Comparison of ENCODE assay signal across 11 cellular contexts in genomic region chr4:119735136-119735770, GRCh38.
A peak's percentile ranks its signal among the peaks of the same experiment; 100 is the strongest.
DNase-seq lines count a peak whose midpoint lies in the region; ATAC-seq lines count a peak whose summit lies in the region.
"Had no signal": no experiment of that assay in that cellular context is flagged by ENCODE, and none has a peak within 500 bp of the region (broad histone marks: within the 10 kb centered on the region; RNA-seq: fewer than 3 reads in every experiment).

No MANE protein-coding gene starts in this region.

- no peak overlapping the region for H4K12ac ChIP-seq in trophoblast cell (ENCODE audit: low read depth, low read length)

- H2AFZ ChIP-seq in trophoblast cell (ENCODE audit: insufficient read depth, low read length, poor library complexity) = no peak overlapping the region
- H2AFZ ChIP-seq: neural progenitor cell had no signal

- ATAC-seq in sciatic nerve = peak; percentile 80

- no CpG with 5 or more reads among the region's 2 CpGs for WGBS in trophoblast cell (ENCODE audit: extremely low coverage, insufficient coverage, insufficient read length)

- H3K9ac ChIP-seq in trophoblast cell (ENCODE audit: low read length) = no peak overlapping the region
- H3K9ac ChIP-seq: neural progenitor cell had no signal

- H4K91ac ChIP-seq in trophoblast cell (ENCODE audit: low read depth, low read length) = no peak overlapping the region

- peak; percentile 66 for DNase-seq in GM03348 (ENCODE audit: low spot score)
- DNase-seq in amniotic stem cell (lab: John Stamatoyannopoulos, UW) = peak; percentile 84
- peak; percentile 54 for DNase-seq in glomerular visceral epithelial cell (ENCODE audit: extremely low spot score)
- DNase-seq in sciatic nerve (ENCODE audit: low spot score) = no peak
- DNase-seq in activated gamma-delta T cell treated with Interleukin-2 at 50 U/mL for 16 hours = no peak
- no peak for DNase-seq in NCI-H1436 (lab: John Stamatoyannopoulos, UW)
- DNase-seq in COLO668 (lab: John Stamatoyannopoulos, UW; ENCODE audit: unreplicated experiment) = no peak
- no peak for DNase-seq in trophoblast cell
- DNase-seq: Caco-2, NCI-H774 had no signal

- intact Hi-C loops in sciatic nerve (cut with DNase I) = no loop called here

- H3K9me3 ChIP-seq in trophoblast cell (ENCODE audit: insufficient read depth, low read depth, low read length) = no peaks in the 10 kb centered on the region
- H3K9me3 ChIP-seq: Caco-2 had no signal

- no peak overlapping the region for H3K4ac ChIP-seq in trophoblast cell (ENCODE audit: low read depth, low read length)

- no peak overlapping the region for H2AK5ac ChIP-seq in trophoblast cell (ENCODE audit: low read length)

- H3K79me2 ChIP-seq in trophoblast cell (ENCODE audit: control insufficient read depth, insufficient read depth, low read length, poor library complexity) = no peaks in the 10 kb centered on the region

- no peak overlapping the region for H3K27ac ChIP-seq in trophoblast cell (ENCODE audit: low read depth, low read length)
- H3K27ac ChIP-seq: neural progenitor cell had no signal

- no peak overlapping the region for H3K23ac ChIP-seq in trophoblast cell (ENCODE audit: low read length)

- no peaks in the 10 kb centered on the region for H3K27me3 ChIP-seq in trophoblast cell (ENCODE audit: insufficient read depth, low read length)
- H3K27me3 ChIP-seq: neural progenitor cell had no signal

- H3K14ac ChIP-seq in trophoblast cell (ENCODE audit: low read length) = no peak overlapping the region

- H2BK12ac ChIP-seq in trophoblast cell (ENCODE audit: low read length) = no peak overlapping the region

- H4K8ac ChIP-seq in trophoblast cell (ENCODE audit: low read depth, low read length) = no peak overlapping the region

- no peaks in the 10 kb centered on the region for H3K4me1 ChIP-seq in trophoblast cell (ENCODE audit: control insufficient read depth in 1 of 2, insufficient read depth in 2 of 2, low read length in 2 of 2)
- H3K4me1 ChIP-seq: neural progenitor cell had no signal

- no peak overlapping the region for H2BK5ac ChIP-seq in trophoblast cell (ENCODE audit: low read depth, low read length, poor library complexity)

- no peaks in the 10 kb centered on the region for H3K36me3 ChIP-seq in trophoblast cell (ENCODE audit: control insufficient read depth in 1 of 2, insufficient read depth in 2 of 2, low read length in 2 of 2)
- H3K36me3 ChIP-seq: neural progenitor cell had no signal

- no peaks in the 10 kb centered on the region for H3K79me1 ChIP-seq in trophoblast cell (ENCODE audit: low read length)

- H2BK120ac ChIP-seq in trophoblast cell (ENCODE audit: insufficient read depth, low read length, poor library complexity) = no peak overlapping the region

- no peak overlapping the region for H3K4me2 ChIP-seq in trophoblast cell (ENCODE audit: low read length)
- H3K4me2 ChIP-seq: neural progenitor cell had no signal

- no peak overlapping the region for H3K18ac ChIP-seq in trophoblast cell (ENCODE audit: low read length)

- no peak overlapping the region for H3K4me3 ChIP-seq in trophoblast cell (ENCODE audit: low read depth, low read length)
- H3K4me3 ChIP-seq: neural progenitor cell had no signal

Comparison
In these comparisons a context has a peak if more than half of its experiments do, and no peak if none do; other contexts are left out.
1. DNase-seq: peak in GM03348 (single experiment), amniotic stem cell (single experiment) and glomerular visceral epithelial cell (single experiment); none in sciatic nerve (single experiment), activated gamma-delta T cell treated with Interleukin-2 at 50 U/mL for 16 hours (single experiment), NCI-H1436 (single experiment), COLO668 (single experiment) and trophoblast cell (0 of 2).